ENCODE assay signal across 17 cellular contexts in the genomic region with DNA sequence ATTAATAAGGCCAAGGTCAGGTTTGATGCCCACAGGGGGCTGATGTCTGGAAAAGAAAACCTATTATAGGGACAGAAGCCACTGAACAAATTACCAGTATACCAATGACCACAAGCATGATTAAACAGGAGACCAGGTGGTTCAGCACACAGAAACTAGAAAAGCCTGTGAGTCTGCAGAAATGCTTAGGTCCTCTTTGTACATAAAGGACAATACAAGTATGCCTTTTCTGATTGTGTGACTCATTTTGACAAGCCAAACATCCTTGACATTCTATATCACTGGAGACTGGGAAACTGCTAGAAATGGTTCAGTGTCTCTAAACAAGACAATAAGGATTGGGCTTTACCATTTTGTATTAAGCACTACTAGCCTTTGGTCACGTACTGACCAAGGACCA.
DNase-seq lines count a peak whose midpoint lies in the region; ATAC-seq, FAIRE-seq and TF ChIP-seq lines count a peak whose summit lies in the region.
"Had no signal": no experiment of that assay in that cellular context is flagged by ENCODE, and none has a peak within 500 bp of the region (broad histone marks: within the 10 kb centered on the region; RNA-seq: fewer than 3 reads in every experiment).

No MANE protein-coding gene starts in this region.

- H3K36me3 ChIP-seq in HepG2 (replicated peaks in 1 of 2; ENCODE audit: control insufficient read depth in 1 of 2, insufficient read depth in 2 of 2, low read length in 2 of 2) (no peaks in the 10 kb centered on the region), right lobe of liver (no peaks in the 10 kb centered on the region), IMR-90 (ENCODE audit: control insufficient read depth, insufficient read depth, low read length) (peaks cover 3% of the 10 kb centered on the region; the same call in 1 of the 2 replicates), kidney (ENCODE audit: control insufficient read depth in 1 of 2, insufficient read depth in 2 of 2, low read length in 2 of 2) (peaks cover 0 to 2% of the 10 kb centered on the region in 2 donors), mucosa of descending colon (ENCODE audit: low read depth) (no peaks in the 10 kb centered on the region)

- BruUV-seq in HepG2 (replicated peaks; lab: Mats Ljungman, UMichigan), result no TSS peak
- no TSS peak for BruUV-seq in IMR-90 (replicated peaks; lab: Mats Ljungman, UMichigan)

- intact Hi-C loops in HepG2 (cut with micrococcal nuclease; ENCODE audit: unreplicated experiment), result no loop called here
- intact Hi-C loops in right lobe of liver (cut with DNase I), result no loop called here
- intact Hi-C loops in IMR-90 (cut with micrococcal nuclease), result no loop called here
- intact Hi-C loops in kidney (cut with DNase I), result no loop called here
- intact Hi-C loops in mucosa of descending colon (cut with DNase I, micrococcal nuclease), result no loop called here

- H3K9ac ChIP-seq in HepG2 (ENCODE audit: insufficient read depth, low read depth, low read length), result no peak overlapping the region
- H3K9ac ChIP-seq in IMR-90 (ENCODE audit: low read depth, low read length), result no peak overlapping the region
- no peak overlapping the region for H3K9ac ChIP-seq in kidney (ENCODE audit: low read length in 2 of 2)

- peak; percentile 6 for DNase-seq in HepG2 (ENCODE audit: low spot score)
- no peak for DNase-seq in right lobe of liver
- DNase-seq in IMR-90, result peak; percentile 8
- DNase-seq in central memory CD8-positive, alpha-beta T cell (ENCODE audit: low spot score in 2 of 2), result no peak
- no peak for DNase-seq in HUDEP-2 (lab: John Stamatoyannopoulos, UW; ENCODE audit: unreplicated experiment in 76 of 76)
- no peak for DNase-seq in kidney
- DNase-seq in frontal cortex (ENCODE audit: low spot score in 2 of 2), result no peak
- DNase-seq in mucosa of descending colon, result no peak
- DNase-seq: activated CD4-positive, CD25-positive, alpha-beta regulatory T cell; foreskin fibroblast; KG1; NCI-H446 treated with DMSO at 0.1 percent for 48 hours; right cardiac atrium; Right ventricle myocardium superior; stomach; T-helper 2 cell had no signal

- peaks cover 5% of the 10 kb centered on the region for H3K4me1 Mint-ChIP-seq in central memory CD8-positive, alpha-beta T cell
- H3K4me1 Mint-ChIP-seq: CD14-positive monocyte had no signal

- H3K27me3 Mint-ChIP-seq in central memory CD8-positive, alpha-beta T cell, result no peaks in the 10 kb centered on the region

- H3K79me1 ChIP-seq in IMR-90 (ENCODE audit: low read depth in 1 of 2, low read length in 2 of 2), result no peaks in the 10 kb centered on the region; a peak in 1 of 4 replicates

- H3K18ac ChIP-seq in IMR-90 (ENCODE audit: low read depth, low read length), result no peak overlapping the region

- no peak overlapping the region for H2BK5ac ChIP-seq in IMR-90 (ENCODE audit: low read depth, low read length, poor library complexity, severe bottlenecking)

- no peak for FAIRE-seq in HepG2 (lab: Jason Lieb, UNC)
- FAIRE-seq in kidney (lab: Jason Lieb, UNC), result no peak
- FAIRE-seq in frontal cortex (lab: Jason Lieb, UNC), result no peak

- no peak overlapping the region for H2AK5ac ChIP-seq in IMR-90 (ENCODE audit: low read depth, low read length)

- no peak overlapping the region for H3K56ac ChIP-seq in IMR-90 (ENCODE audit: extremely low read depth, insufficient read depth, low read length)

- no peak overlapping the region for H2BK120ac ChIP-seq in IMR-90 (ENCODE audit: low read depth, low read length)

- no peak overlapping the region for H3K4me3 ChIP-seq in HepG2 (replicated peaks in 1 of 3; ENCODE audit: insufficient read depth in 1 of 3, low read depth in 2 of 3, low read length in 3 of 3)
- H3K4me3 ChIP-seq in right lobe of liver, result no peak overlapping the region
- H3K4me3 ChIP-seq in IMR-90 (ENCODE audit: insufficient read depth, low read depth, low read length), result no peak overlapping the region
- no peak overlapping the region for H3K4me3 ChIP-seq in kidney (ENCODE audit: low read length in 2 of 2)
- H3K4me3 ChIP-seq in mucosa of descending colon, result no peak overlapping the region
- H3K4me3 ChIP-seq: stomach had no signal

- H3K14ac ChIP-seq in IMR-90 (replicated peaks; ENCODE audit: low read depth, low read length), result 0 out of 2 replicates have a peak overlapping the region, but pooled peaks have one; percentile 26

- H4K20me1 ChIP-seq in HepG2 (ENCODE audit: insufficient read depth, low read length) (no peaks in the 10 kb centered on the region), IMR-90 (ENCODE audit: insufficient read depth, low read length) (no peaks in the 10 kb centered on the region)

- TF ChIP-seq EP300 in HepG2 (IDR thresholded peaks at IDR 0.05; ENCODE audit: low read depth in 2 of 2, low read length in 2 of 2), result no peak
- TF ChIP-seq EP300 in HepG2 (CRISPR knock-in tag; IDR thresholded peaks at IDR 0.05; ENCODE audit: borderline replicate concordance), result no peak

- no peak for TF ChIP-seq RAD21 in HepG2 (CRISPR knock-in tag; IDR thresholded peaks at IDR 0.05)
- TF ChIP-seq RAD21 in IMR-90 (IDR thresholded peaks at IDR 0.05; ENCODE audit: low read length), result no peak

- peaks cover 22% of the 10 kb centered on the region for H3K36me3 Mint-ChIP-seq in central memory CD8-positive, alpha-beta T cell (ENCODE audit: insufficient read depth)

- TF ChIP-seq CTCF in HepG2 (CRISPR knock-in tag; IDR thresholded peaks at IDR 0.05) (no peak), right lobe of liver (IDR thresholded peaks at IDR 0.05) (no peak), IMR-90 (conservative IDR thresholded peaks at IDR 0.05; ENCODE audit: low read depth, low read length) (no peak), kidney (IDR thresholded peaks at IDR 0.05; ENCODE audit: borderline replicate concordance, extremely low read depth, insufficient read depth) (no peak), mucosa of descending colon (IDR thresholded peaks at IDR 0.05) (no peak)

- ATAC-seq in HepG2, result no peak
- ATAC-seq in right lobe of liver, result no peak
- no peak for ATAC-seq in IMR-90 (ENCODE audit: low read depth)
- ATAC-seq in central memory CD8-positive, alpha-beta T cell (replicated peaks; ENCODE audit: extremely low read depth, poor library complexity, severe bottlenecking), result no peak
- ATAC-seq in mucosa of descending colon, result no peak
- ATAC-seq: right cardiac atrium had no signal

- no peak overlapping the region for H2BK20ac ChIP-seq in IMR-90 (ENCODE audit: low read depth, low read length)

- H2BK15ac ChIP-seq in IMR-90 (ENCODE audit: low read depth, low read length), result no peak overlapping the region

- H4K5ac ChIP-seq in IMR-90 (ENCODE audit: low read depth, low read length), result no peak overlapping the region

- H4K8ac ChIP-seq in IMR-90 (ENCODE audit: low read depth in 2 of 2, low read length in 2 of 2), result no peak overlapping the region

- no peak overlapping the region for H3K4me3 Mint-ChIP-seq in central memory CD8-positive, alpha-beta T cell
- H3K4me3 Mint-ChIP-seq: CD14-positive monocyte had no signal

- H3K27ac ChIP-seq in HepG2 (ENCODE audit: extremely low read length, insufficient read depth, low read length), result no peak overlapping the region
- H3K27ac ChIP-seq in right lobe of liver, result no peak overlapping the region
- H3K27ac ChIP-seq in IMR-90 (ENCODE audit: insufficient read depth, low read length), result no peak overlapping the region
- H3K27ac ChIP-seq in kidney (ENCODE audit: low read depth in 2 of 2, low read length in 2 of 2), result no peak overlapping the region
- H3K27ac ChIP-seq: stomach had no signal

- CTCF ChIA-PET in HepG2 (lab: Yijun Ruan, JAX; ENCODE audit: low intra/inter-chr PET ratio, low total read pairs), result no interaction called here
- CTCF ChIA-PET in IMR-90 (lab: Yijun Ruan, JAX), result no interaction called here

- H2AFZ ChIP-seq in HepG2 (ENCODE audit: low read length), result no peak overlapping the region
- H2AFZ ChIP-seq in IMR-90 (replicated peaks; ENCODE audit: low read length, poor library complexity), result no peak overlapping the region

- H3K23ac ChIP-seq in IMR-90 (ENCODE audit: low read depth, low read length), result no peak overlapping the region

- no peaks in the 10 kb centered on the region for H3K27me3 ChIP-seq in HepG2 (ENCODE audit: control insufficient read depth in 1 of 2, insufficient read depth in 2 of 2, low read length in 2 of 2)
- H3K27me3 ChIP-seq in right lobe of liver, result no peaks in the 10 kb centered on the region
- H3K27me3 ChIP-seq in IMR-90 (ENCODE audit: control insufficient read depth, insufficient read depth, low read length), result no peaks in the 10 kb centered on the region
- H3K27me3 ChIP-seq: stomach had no signal

- dilution Hi-C loops in IMR-90 (cut with HindIII; ENCODE audit: low sequenced_read_pairs, unreplicated experiment), result no loop called here

- in situ Hi-C loops in HepG2 (cut with HindIII; ENCODE audit: extremely low pct_ligation_motif_present, low pct_unique_long_range_greater_than_20kb) (no loop called here), IMR-90 (cut with MboI; ENCODE audit: low sequenced_read_pairs) (no loop called here)

- H3K4me1 ChIP-seq in HepG2 (ENCODE audit: insufficient read depth, low read length) (no peaks in the 10 kb centered on the region), right lobe of liver (no peaks in the 10 kb centered on the region), IMR-90 (ENCODE audit: control insufficient read depth, insufficient read depth, low read length) (0 out of 2 replicates have a peak, but pooled peaks cover 1% of the 10 kb centered on the region), kidney (ENCODE audit: control insufficient read depth in 1 of 2, insufficient read depth in 1 of 2, low read depth in 1 of 2, low read length in 2 of 2) (no peaks in the 10 kb centered on the region), mucosa of descending colon (ENCODE audit: low read depth) (no peaks in the 10 kb centered on the region)
- H3K4me1 ChIP-seq: stomach had no signal

- no peak overlapping the region for H3K4ac ChIP-seq in IMR-90 (ENCODE audit: low read depth, low read length)

- no peaks in the 10 kb centered on the region for H3K9me3 Mint-ChIP-seq in central memory CD8-positive, alpha-beta T cell
- H3K9me3 Mint-ChIP-seq: CD14-positive monocyte had no signal

- H3K27ac Mint-ChIP-seq in central memory CD8-positive, alpha-beta T cell (ENCODE audit: low read depth), result peak overlapping the region; percentile 9
- H3K27ac Mint-ChIP-seq: CD14-positive monocyte had no signal

- no peak overlapping the region for H2AK9ac ChIP-seq in IMR-90 (replicated peaks; ENCODE audit: low read depth, low read length, poor library complexity)

- no peaks in the 10 kb centered on the region for H3K79me2 ChIP-seq in HepG2 (ENCODE audit: insufficient read depth, low read length)

- 100% methylated on average over 1 of the region's 1 CpG for WGBS in HepG2 (ENCODE audit: low lambda C conversion rate)
- 80% methylated on average over 1 of the region's 1 CpG for WGBS in right lobe of liver (ENCODE audit: insufficient coverage, low coverage, low lambda C conversion rate, missing lambda C conversion rate)
- WGBS in IMR-90 (ENCODE audit: extremely low coverage in 2 of 2, insufficient read length in 1 of 2), 2 experiments, result no CpG with 5 or more reads among the region's 1 CpG

- H3K9me1 ChIP-seq in IMR-90 (ENCODE audit: insufficient read depth, low read length), result 0 out of 2 replicates have a peak, but pooled peaks cover 4% of the 10 kb centered on the region

- no peak overlapping the region for H4K91ac ChIP-seq in IMR-90 (ENCODE audit: insufficient read depth, low read depth, low read length)

- POLR2A ChIA-PET in HepG2 (lab: Yijun Ruan, JAX) (no interaction called here), IMR-90 (lab: Charles Lee; ENCODE audit: unreplicated experiment) (no interaction called here)

- H3K9me3 ChIP-seq in HepG2 (ENCODE audit: low read length) (no peaks in the 10 kb centered on the region), right lobe of liver (no peaks in the 10 kb centered on the region), IMR-90 (ENCODE audit: control insufficient read depth, insufficient read depth, low read length) (no peaks in the 10 kb centered on the region), kidney (ENCODE audit: control insufficient read depth in 1 of 2, low read length in 2 of 2) (no peaks in the 10 kb centered on the region), mucosa of descending colon (no peaks in the 10 kb centered on the region)
- H3K9me3 ChIP-seq: stomach had no signal

- no peak for TF ChIP-seq POLR2A in HepG2 (IDR thresholded peaks at IDR 0.05; ENCODE audit: insufficient read depth in 1 of 2, low read depth in 2 of 2, low read length in 2 of 2)
- TF ChIP-seq POLR2A in right lobe of liver (IDR thresholded peaks at IDR 0.05), result no peak
- TF ChIP-seq POLR2A in IMR-90 (IDR thresholded peaks at IDR 0.05; ENCODE audit: low read depth, low read length), result no peak

- H3K4me2 ChIP-seq in HepG2 (ENCODE audit: low read depth, low read length) (no peak overlapping the region), IMR-90 (ENCODE audit: low read depth, low read length) (no peak overlapping the region)

Comparison
In these comparisons a context has a peak if more than half of its experiments do, and no peak if none do; other contexts are left out.
1. DNase-seq: peak in HepG2 (single experiment) and IMR-90 (single experiment); none in right lobe of liver (0 of 3), central memory CD8-positive, alpha-beta T cell (0 of 2), HUDEP-2 (0 of 76), kidney (single experiment), frontal cortex (0 of 2) and mucosa of descending colon (0 of 3).